In genomic region chr17:15406081-15406480, GRCh38 we compare ENCODE assay signal across 1 cellular context.
TF ChIP-seq lines count a peak whose summit lies in the region.

No MANE protein-coding gene starts in this region.

TF ChIP-seq in HEK293, 187 proteins besides CTCF, POLR2A, EP300 and RAD21:
- TF ChIP-seq, protein P1, sequence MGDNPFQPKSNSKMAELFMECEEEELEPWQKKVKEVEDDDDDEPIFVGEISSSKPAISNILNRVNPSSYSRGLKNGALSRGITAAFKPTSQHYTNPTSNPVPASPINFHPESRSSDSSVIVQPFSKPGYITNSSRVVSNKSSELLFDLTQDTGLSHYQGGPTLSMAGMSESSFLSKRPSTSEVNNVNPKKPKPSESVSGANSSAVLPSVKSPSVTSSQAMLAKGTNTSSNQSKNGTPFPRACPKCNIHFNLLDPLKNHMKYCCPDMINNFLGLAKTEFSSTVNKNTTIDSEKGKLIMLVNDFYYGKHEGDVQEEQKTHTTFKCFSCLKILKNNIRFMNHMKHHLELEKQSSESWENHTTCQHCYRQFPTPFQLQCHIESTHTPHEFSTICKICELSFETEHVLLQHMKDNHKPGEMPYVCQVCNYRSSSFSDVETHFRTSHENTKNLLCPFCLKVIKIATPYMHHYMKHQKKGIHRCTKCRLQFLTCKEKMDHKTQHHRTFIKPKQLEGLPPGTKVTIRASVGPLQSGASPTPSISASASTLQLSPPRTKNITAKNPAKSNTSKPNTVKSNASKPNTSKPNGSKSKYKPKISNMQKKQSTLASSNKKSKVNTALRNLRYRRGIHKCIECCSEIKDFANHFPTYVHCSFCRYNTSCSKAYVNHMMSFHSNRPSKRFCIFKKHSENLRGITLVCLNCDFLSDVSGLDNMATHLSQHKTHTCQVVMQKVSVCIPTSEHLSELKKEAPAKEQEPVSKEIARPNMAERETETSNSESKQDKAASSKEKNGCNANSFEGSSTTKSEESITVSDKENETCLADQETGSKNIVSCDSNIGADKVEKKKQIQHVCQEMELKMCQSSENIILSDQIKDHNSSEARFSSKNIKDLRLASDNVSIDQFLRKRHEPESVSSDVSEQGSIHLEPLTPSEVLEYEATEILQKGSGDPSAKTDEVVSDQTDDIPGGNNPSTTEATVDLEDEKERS (tag by site-specific recombination; IDR thresholded peaks at IDR 0.05), result no peak
- TF ChIP-seq ZIC2 (tag by site-specific recombination; IDR thresholded peaks at IDR 0.05), result peak; percentile 29; the same call in 1 of the 2 replicates
- TF ChIP-seq, protein P2, sequence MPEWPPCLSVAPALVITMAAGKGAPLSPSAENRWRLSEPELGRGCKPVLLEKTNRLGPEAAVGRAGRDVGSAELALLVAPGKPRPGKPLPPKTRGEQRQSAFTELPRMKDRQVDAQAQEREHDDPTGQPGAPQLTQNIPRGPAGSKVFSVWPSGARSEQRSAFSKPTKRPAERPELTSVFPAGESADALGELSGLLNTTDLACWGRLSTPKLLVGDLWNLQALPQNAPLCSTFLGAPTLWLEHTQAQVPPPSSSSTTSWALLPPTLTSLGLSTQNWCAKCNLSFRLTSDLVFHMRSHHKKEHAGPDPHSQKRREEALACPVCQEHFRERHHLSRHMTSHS (tag by site-specific recombination; IDR thresholded peaks at IDR 0.05), result no peak
- TF ChIP-seq ZBTB8A (tag by site-specific recombination; IDR thresholded peaks at IDR 0.05), result no peak
- no peak for TF ChIP-seq ZNF37A (tag by site-specific recombination; IDR thresholded peaks at IDR 0.05)
